ENCODE assay signal across 8 cellular contexts in the genomic region with DNA sequence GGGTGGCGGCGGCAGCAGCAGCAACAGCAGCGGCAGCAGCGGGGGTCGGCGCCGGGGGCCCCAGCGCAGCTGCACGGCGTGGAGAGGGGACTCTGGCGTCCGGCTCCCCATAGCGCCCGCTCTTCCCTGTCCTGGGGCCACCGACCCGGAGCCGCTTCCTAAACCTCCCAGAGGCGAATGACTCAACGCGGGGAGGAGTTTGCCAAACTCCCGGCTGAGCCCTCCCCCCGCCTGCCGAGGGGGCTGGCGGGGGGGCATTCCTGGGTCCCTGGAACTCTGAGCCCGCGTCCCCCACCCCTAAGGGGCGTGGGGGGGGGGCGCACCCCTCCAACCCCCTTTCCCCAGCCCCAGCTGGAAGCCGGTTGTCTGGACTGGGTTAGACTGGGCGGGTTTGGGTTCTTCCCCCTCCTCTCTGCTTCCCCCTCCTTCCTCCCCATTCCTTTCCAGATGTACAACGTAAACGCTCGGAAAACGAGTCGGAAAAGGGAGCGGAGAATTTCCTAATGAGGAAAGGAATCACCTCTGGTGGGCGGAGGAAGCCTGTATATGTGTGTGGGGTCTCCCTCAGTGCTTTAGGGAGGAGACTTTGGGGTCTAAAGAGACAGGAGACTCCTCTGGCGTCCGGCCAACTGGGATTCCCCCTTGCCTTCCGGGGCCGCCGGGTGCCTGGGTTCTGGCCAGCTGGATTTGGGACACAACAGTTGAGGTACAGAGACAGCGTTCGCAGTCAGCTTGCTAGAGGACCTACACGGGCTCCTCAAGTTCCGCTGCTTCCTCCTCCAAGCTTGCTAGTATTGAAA. TPM values are rescaled to one million over a fixed set of nuclear protein-coding genes. Genes with fewer than 3 reads are reported as not detected.
DNase-seq lines count a peak whose midpoint lies in the region; ATAC-seq, FAIRE-seq and TF ChIP-seq lines count a peak whose summit lies in the region.

A gene (minus strand): TSS at position 179 of the 800 bp plus-strand sequence. CDS start 68 bp downstream, at position 111.

- H3K27ac ChIP-seq in RWPE1 (peak within 1 kb of the TSS; percentile 94), left ventricle myocardium inferior (replicated peaks) (peak within 1 kb of the TSS; percentile 89)

- no peaks in the 10 kb centered on the region for H3K36me3 ChIP-seq in left ventricle myocardium inferior

- POLR2A ChIA-PET in RWPE1 (lab: Yijun Ruan, JAX; ENCODE audit: low non-redundant PET), result no interaction called here

- peaks cover 92% of the 10 kb centered on the region for H3K4me1 ChIP-seq in left ventricle myocardium inferior

- CTCF ChIA-PET in RWPE1 (lab: Yijun Ruan, JAX), result interaction anchor here (0.6 to 2.6 kb wide), 4 partner anchors 15 to 182 kb away, joined by 3 to 23 read pairs (median 4); no protein-coding TSS in a partner anchor

- H3K9me3 ChIP-seq in left ventricle myocardium inferior (replicated peaks), result no peaks in the 10 kb centered on the region

- no peak for FAIRE-seq in D721Med (lab: Jason Lieb, UNC)

- ATAC-seq in HG03442 (IDR thresholded peaks at IDR 0.05; ENCODE audit: unreplicated experiment) (no peak), HG03457 (IDR thresholded peaks at IDR 0.05; ENCODE audit: unreplicated experiment) (no peak)

- DNase-seq in GM12865 (ENCODE audit: low read depth) (no peak), RWPE1 (ENCODE audit: low spot score) (peak; percentile 93), amniotic stem cell (lab: John Stamatoyannopoulos, UW) (peak; percentile 64), left ventricle myocardium inferior (peak; percentile 86), posterior vena cava (ENCODE audit: low spot score) (peak; percentile 94), D721Med (ENCODE audit: insufficient read length, low spot score) (no peak)

- H3K4me3 ChIP-seq in GM12865 (ENCODE audit: low read depth, low read length) (peak within 1 kb of the TSS; percentile 38), left ventricle myocardium inferior (peak within 1 kb of the TSS; percentile 76)

- H3K27me3 ChIP-seq in left ventricle myocardium inferior (ENCODE audit: low read depth), result no peaks in the 10 kb centered on the region

- intact Hi-C loops in left ventricle myocardium inferior (cut with micrococcal nuclease) (no loop called here), posterior vena cava (cut with DNase I) (no loop called here)

- TF ChIP-seq CTCF in GM12865 (IDR thresholded peaks at IDR 0.05; ENCODE audit: insufficient read depth, low read depth, low read length, missing control alignments), result no peak
- TF ChIP-seq CTCF in RWPE1 (conservative IDR thresholded peaks at IDR 0.05; ENCODE audit: low read depth), result no peak
- TF ChIP-seq CTCF in left ventricle myocardium inferior (IDR thresholded peaks at IDR 0.05; ENCODE audit: borderline replicate concordance), result no peak
- TF ChIP-seq CTCF in D721Med (IDR thresholded peaks at IDR 0.05; ENCODE audit: insufficient read depth, missing control alignments), result no peak

RNA-seq across cellular contexts. Expression of the gene that starts here (rescaled TPM):
- total RNA-seq in left ventricle myocardium inferior, result 55.3 TPM
- 1,000 to 10,000 TPM in 1 of 2 donors, 100 to 1,000 TPM in 1; 833 to 1,151 TPM for total RNA-seq in posterior vena cava

Comparison
In these comparisons a context has a peak if more than half of its experiments do, and no peak if none do; other contexts are left out.
1. RNA of the gene that starts here (total RNA-seq): 833 to 1,151 TPM in posterior vena cava; 55.3 TPM in left ventricle myocardium inferior (single experiment); every median in the first group is over 10 times any median in the second.
2. DNase-seq: peak in RWPE1 (single experiment), amniotic stem cell (single experiment), left ventricle myocardium inferior (single experiment) and posterior vena cava (single experiment); none in GM12865 (single experiment) and D721Med (single experiment).